Comparison of ENCODE assay signal across 11 cellular contexts in the genomic region with DNA sequence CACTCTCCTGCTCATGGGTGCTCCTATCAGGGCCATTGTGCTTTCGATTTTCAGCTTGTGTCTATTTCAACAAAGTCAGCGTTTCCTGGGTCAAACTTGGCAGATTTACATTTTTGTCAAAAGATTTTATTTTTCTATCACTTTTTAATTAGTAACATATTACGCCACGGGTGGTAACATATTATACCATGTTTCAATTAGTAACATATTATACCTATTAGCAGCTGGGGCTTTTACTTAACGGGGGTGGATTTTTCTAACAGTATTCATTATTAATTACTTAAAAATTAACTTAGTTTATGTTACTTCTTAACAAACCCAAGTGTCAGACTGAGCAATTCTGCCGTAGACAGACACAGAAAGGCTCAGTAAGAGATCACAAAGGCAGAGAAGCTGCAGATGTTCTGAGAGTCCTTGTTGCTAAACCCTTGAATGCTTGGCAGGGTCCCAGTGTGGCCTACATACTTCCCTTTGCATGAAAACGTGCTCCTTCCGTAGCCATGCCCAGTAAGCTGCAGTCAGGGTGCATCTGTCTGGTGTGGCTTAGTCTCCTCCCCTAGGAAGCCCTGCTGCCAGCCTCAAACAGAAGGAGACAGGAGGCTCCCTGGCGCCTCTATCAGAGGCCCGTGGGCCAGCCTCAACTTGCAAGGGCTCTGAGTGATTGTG.
DNase-seq lines count a peak whose midpoint lies in the region; ATAC-seq and TF ChIP-seq lines count a peak whose summit lies in the region.
"Had no signal": no experiment of that assay in that cellular context is flagged by ENCODE, and none has a peak within 500 bp of the region (broad histone marks: within the 10 kb centered on the region; RNA-seq: fewer than 3 reads in every experiment).

No MANE protein-coding gene starts in this region.

- H3K27me3 ChIP-seq in GM23248 (replicated peaks; ENCODE audit: insufficient read depth), result no peaks in the 10 kb centered on the region
- no peaks in the 10 kb centered on the region for H3K27me3 ChIP-seq in MM.1S (replicated peaks; ENCODE audit: insufficient read depth, low read length)

- no peak overlapping the region for H3K27ac Mint-ChIP-seq in activated CD4-positive, alpha-beta T cell treated with anti-CD3 and anti-CD28 coated beads for 36 hours

- H3K9me3 ChIP-seq in GM23248 (ENCODE audit: low read depth) (no peaks in the 10 kb centered on the region), MM.1S (replicated peaks; ENCODE audit: insufficient read depth, low read length) (no peaks in the 10 kb centered on the region)
- H3K9me3 ChIP-seq: lower lobe of right lung had no signal

- peak; percentile 33 for DNase-seq in DMS79 treated with DMSO at 0.1 percent for 48 hours (lab: John Stamatoyannopoulos, UW)
- peak; percentile 88 for DNase-seq in GM23248
- peak; percentile 66 for DNase-seq in NCI-H1694 treated with DMSO at 0.1 percent for 48 hours (lab: John Stamatoyannopoulos, UW)
- DNase-seq in left ventricle myocardium superior, result peak; percentile 46
- no peak for DNase-seq in germinal center (ENCODE audit: low spot score)
- DNase-seq in MM.1S, result no peak
- DNase-seq in activated CD4-positive, CD25-positive, alpha-beta regulatory T cell treated with anti-CD3 and anti-CD28 coated beads, Interleukin-2, amount 50 U/mL, for 72 hours, result no peak
- no peak for DNase-seq in activated CD4-positive, alpha-beta T cell treated with anti-CD3 and anti-CD28 coated beads for 36 hours
- DNase-seq: lower lobe of right lung had no signal

- H3K27ac ChIP-seq in GM23248 (0 out of 2 replicates have a peak overlapping the region, but pooled peaks have one; percentile 7), MM.1S (ENCODE audit: low read length) (no peak overlapping the region)
- H3K27ac ChIP-seq: KMS-11, lower lobe of right lung had no signal

- H3K4me3 ChIP-seq in GM23248 (no peak overlapping the region), MM.1S (ENCODE audit: low read length) (no peak overlapping the region)
- H3K4me3 ChIP-seq: lower lobe of right lung had no signal

- H2AFZ ChIP-seq in GM23248 (peak overlapping the region; percentile 57), MM.1S (ENCODE audit: low read length) (no peak overlapping the region)

- peak overlapping the region; percentile 42 for H3K4me2 ChIP-seq in GM23248 (ENCODE audit: unreplicated experiment)
- no peak overlapping the region for H3K4me2 ChIP-seq in MM.1S (ENCODE audit: low read depth, low read length)
- H3K4me2 ChIP-seq: KMS-11 had no signal

- H3K4me1 ChIP-seq in GM23248 (ENCODE audit: insufficient read depth) (peaks cover 32% of the 10 kb centered on the region), MM.1S (ENCODE audit: low read length) (no peaks in the 10 kb centered on the region)
- H3K4me1 ChIP-seq: lower lobe of right lung had no signal

- H3K4me1 Mint-ChIP-seq in activated CD4-positive, alpha-beta T cell treated with anti-CD3 and anti-CD28 coated beads for 36 hours, result no peaks in the 10 kb centered on the region
- H3K4me1 Mint-ChIP-seq: central memory CD8-positive, alpha-beta T cell had no signal

- H3K79me2 ChIP-seq in GM23248 (ENCODE audit: insufficient read depth), result no peaks in the 10 kb centered on the region
- H3K79me2 ChIP-seq in MM.1S (ENCODE audit: low read length), result no peaks in the 10 kb centered on the region

- H3K9ac ChIP-seq in GM23248 (no peak overlapping the region; the same call in 1 of the 2 replicates), MM.1S (ENCODE audit: low read length) (no peak overlapping the region)
- H3K9ac ChIP-seq: KMS-11 had no signal

- no peak overlapping the region for H3K4me3 Mint-ChIP-seq in activated CD4-positive, alpha-beta T cell treated with anti-CD3 and anti-CD28 coated beads for 36 hours
- H3K4me3 Mint-ChIP-seq: central memory CD8-positive, alpha-beta T cell had no signal

- TF ChIP-seq CTCF in MM.1S (IDR thresholded peaks at IDR 0.05; ENCODE audit: low read length), result no peak

- H3K36me3 Mint-ChIP-seq in activated CD4-positive, alpha-beta T cell treated with anti-CD3 and anti-CD28 coated beads for 36 hours (ENCODE audit: low read depth), result no peaks in the 10 kb centered on the region

- CTCF ChIA-PET in activated CD4-positive, alpha-beta T cell treated with anti-CD3 and anti-CD28 coated beads for 36 hours (lab: Charles Lee), result no interaction called here

- peak; percentile 56 for ATAC-seq in left ventricle myocardium superior
- ATAC-seq in activated CD4-positive, alpha-beta T cell treated with anti-CD3 and anti-CD28 coated beads for 36 hours, result no peak
- ATAC-seq: lower lobe of right lung had no signal

- peaks cover 5% of the 10 kb centered on the region for H3K27me3 Mint-ChIP-seq in activated CD4-positive, alpha-beta T cell treated with anti-CD3 and anti-CD28 coated beads for 36 hours
- H3K27me3 Mint-ChIP-seq: central memory CD8-positive, alpha-beta T cell had no signal

- POLR2A ChIA-PET in activated CD4-positive, alpha-beta T cell treated with anti-CD3 and anti-CD28 coated beads for 36 hours (lab: Charles Lee), result no interaction called here

- in situ Hi-C loops in GM23248 (cut with MboI), result loop anchor here (25.0 kb wide), 1 partner anchor 986 kb away; no protein-coding TSS in a partner anchor

- peaks cover 6% of the 10 kb centered on the region for H3K9me3 Mint-ChIP-seq in activated CD4-positive, alpha-beta T cell treated with anti-CD3 and anti-CD28 coated beads for 36 hours (ENCODE audit: low read depth)

- 11 to 14% methylated on average over 10 of the region's 10 CpGs for WGBS in GM23248 (ENCODE audit: low coverage in 1 of 2, low lambda C conversion rate in 2 of 2, missing lambda C conversion rate in 2 of 2), 2 experiments

- H3F3A ChIP-seq in GM23248 (ENCODE audit: insufficient read depth), result peaks cover 35% of the 10 kb centered on the region
- no peaks in the 10 kb centered on the region for H3F3A ChIP-seq in MM.1S (ENCODE audit: insufficient read depth, low read length)

- H3K9me2 ChIP-seq in GM23248 (ENCODE audit: insufficient read depth) (no peaks in the 10 kb centered on the region), MM.1S (replicated peaks; ENCODE audit: insufficient read depth, low read length) (no peaks in the 10 kb centered on the region)

- no peaks in the 10 kb centered on the region for H4K20me1 ChIP-seq in GM23248 (ENCODE audit: insufficient read depth)
- H4K20me1 ChIP-seq in MM.1S (ENCODE audit: insufficient read depth, low read length), result no peaks in the 10 kb centered on the region

- no peaks in the 10 kb centered on the region for H3K36me3 ChIP-seq in GM23248 (ENCODE audit: low read depth)
- no peaks in the 10 kb centered on the region for H3K36me3 ChIP-seq in MM.1S (replicated peaks; ENCODE audit: insufficient read depth, low read length)
- H3K36me3 ChIP-seq: lower lobe of right lung had no signal

- intact Hi-C loops in left ventricle myocardium superior (cut with micrococcal nuclease), result no loop called here
- intact Hi-C loops in activated CD4-positive, alpha-beta T cell treated with anti-CD3 and anti-CD28 coated beads for 36 hours (cut with DNase I, micrococcal nuclease), result no loop called here

Comparison
In these comparisons a context has a peak if more than half of its experiments do, and no peak if none do; other contexts are left out.
1. DNase-seq: peak in DMS79 treated with DMSO at 0.1 percent for 48 hours (single experiment), GM23248 (single experiment), NCI-H1694 treated with DMSO at 0.1 percent for 48 hours (single experiment) and left ventricle myocardium superior (single experiment); none in germinal center (single experiment), MM.1S (single experiment), activated CD4-positive, CD25-positive, alpha-beta regulatory T cell treated with anti-CD3 and anti-CD28 coated beads, Interleukin-2, amount 50 U/mL, for 72 hours (single experiment) and activated CD4-positive, alpha-beta T cell treated with anti-CD3 and anti-CD28 coated beads for 36 hours (single experiment).